Comparison of ENCODE assay signal across 20 cellular contexts in the genomic region with DNA sequence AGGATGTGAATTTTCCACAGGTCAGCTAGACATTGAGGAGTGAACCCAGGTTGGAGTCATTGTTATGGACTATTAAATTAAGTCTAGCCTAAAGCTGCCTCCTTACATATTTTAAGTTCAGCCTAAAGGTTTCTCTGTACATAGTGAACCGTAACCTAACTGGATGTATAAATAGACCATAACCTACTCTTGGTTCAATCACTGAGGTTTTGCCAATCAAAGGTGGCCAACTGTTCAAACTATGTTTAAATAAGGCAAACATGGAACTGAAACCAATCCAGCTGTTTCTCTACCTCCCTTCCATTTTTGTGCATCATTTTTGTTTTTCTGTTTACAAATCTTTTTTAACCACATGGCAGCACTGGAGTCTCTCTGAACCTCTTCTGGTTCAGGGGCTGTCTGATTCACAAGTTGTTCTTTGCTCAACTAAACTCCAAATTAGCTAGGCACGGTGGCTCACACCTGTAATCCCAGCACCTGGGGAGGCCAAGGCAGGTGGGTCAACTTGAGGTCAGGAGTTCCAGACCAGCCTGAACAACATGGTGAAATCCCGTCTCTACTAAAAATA.
"Had no signal": no experiment of that assay in that cellular context is flagged by ENCODE, and none has a peak within 500 bp of the region (broad histone marks: within the 10 kb centered on the region; RNA-seq: fewer than 3 reads in every experiment).

No MANE protein-coding gene starts in this region.

- H3K27ac ChIP-seq: dorsolateral prefrontal cortex, heart left ventricle, parathyroid adenoma, prostate gland, right lobe of liver, suprapubic skin, thyroid gland, upper lobe of left lung, uterus had no signal

- H3K4me1 Mint-ChIP-seq: naive B cell; nephron progenitor cell; stimulated activated effector memory CD8-positive, alpha-beta T cell treated with anti-CD3 and anti-CD28 coated beads, Interleukin-12 subunit alpha, Interleukin-12 subunit beta, amount 100 ng/mL, for 72 hours had no signal

- H3K9me3 ChIP-seq: prostate gland, right lobe of liver, suprapubic skin, thyroid gland, upper lobe of left lung, uterus had no signal

- DNase-seq: dorsolateral prefrontal cortex; effector CD8-positive, alpha-beta T cell; heart left ventricle; hippocampal formation; left colon; mesendoderm; naive B cell; nephron progenitor cell; right lobe of liver; stimulated activated CD4-positive, alpha-beta T cell treated with anti-CD3 and anti-CD28 coated beads, Interleukin-4, amount 100 ng/mL, for 1 hour; stimulated activated CD8-positive, alpha-beta memory T cell treated with anti-CD3 and anti-CD28 coated beads, Interleukin-4, amount 100 ng/mL, for 48 hours; stimulated activated naive CD8-positive, alpha-beta T cell treated with anti-CD3 and anti-CD28 coated beads, Interleukin-15, Interleukin-2, amounts not matched to agents 100 U/mL and 50 U/mL, for 24 hours; thyroid gland; upper lobe of left lung; uterus had no signal

- H3K4me3 ChIP-seq: dorsolateral prefrontal cortex, heart left ventricle, prostate gland, right lobe of liver, suprapubic skin, thyroid gland, upper lobe of left lung, uterus had no signal

- H3K4me3 Mint-ChIP-seq: naive B cell; nephron progenitor cell; stimulated activated effector memory CD8-positive, alpha-beta T cell treated with anti-CD3 and anti-CD28 coated beads, Interleukin-12 subunit alpha, Interleukin-12 subunit beta, amount 100 ng/mL, for 72 hours had no signal

- H3K9me3 Mint-ChIP-seq: nephron progenitor cell; stimulated activated effector memory CD8-positive, alpha-beta T cell treated with anti-CD3 and anti-CD28 coated beads, Interleukin-12 subunit alpha, Interleukin-12 subunit beta, amount 100 ng/mL, for 72 hours had no signal

- H3K9ac ChIP-seq: parathyroid adenoma had no signal

- H3K27me3 ChIP-seq: right lobe of liver, suprapubic skin, thyroid gland, upper lobe of left lung, uterus had no signal

- H3K4me1 ChIP-seq: heart left ventricle, parathyroid adenoma, prostate gland, right lobe of liver, suprapubic skin, thyroid gland, upper lobe of left lung, uterus had no signal

- H3K36me3 Mint-ChIP-seq: stimulated activated effector memory CD8-positive, alpha-beta T cell treated with anti-CD3 and anti-CD28 coated beads, Interleukin-12 subunit alpha, Interleukin-12 subunit beta, amount 100 ng/mL, for 72 hours had no signal

- H3K36me3 ChIP-seq: heart left ventricle, prostate gland, right lobe of liver, suprapubic skin, thyroid gland, upper lobe of left lung, uterus had no signal

- ATAC-seq: esophagus mucosa; heart left ventricle; left colon; stimulated activated effector memory CD8-positive, alpha-beta T cell treated with anti-CD3 and anti-CD28 coated beads, Interleukin-12 subunit alpha, Interleukin-12 subunit beta, amount 100 ng/mL, for 72 hours; stimulated activated naive CD8-positive, alpha-beta T cell treated with anti-CD3 and anti-CD28 coated beads, Interleukin-15, Interleukin-2, amounts not matched to agents 100 U/mL and 50 U/mL, for 24 hours had no signal

- H3K27ac Mint-ChIP-seq: naive B cell; nephron progenitor cell; stimulated activated effector memory CD8-positive, alpha-beta T cell treated with anti-CD3 and anti-CD28 coated beads, Interleukin-12 subunit alpha, Interleukin-12 subunit beta, amount 100 ng/mL, for 72 hours had no signal
